Comparison of ENCODE assay signal across 1 cellular context in the genomic region with DNA sequence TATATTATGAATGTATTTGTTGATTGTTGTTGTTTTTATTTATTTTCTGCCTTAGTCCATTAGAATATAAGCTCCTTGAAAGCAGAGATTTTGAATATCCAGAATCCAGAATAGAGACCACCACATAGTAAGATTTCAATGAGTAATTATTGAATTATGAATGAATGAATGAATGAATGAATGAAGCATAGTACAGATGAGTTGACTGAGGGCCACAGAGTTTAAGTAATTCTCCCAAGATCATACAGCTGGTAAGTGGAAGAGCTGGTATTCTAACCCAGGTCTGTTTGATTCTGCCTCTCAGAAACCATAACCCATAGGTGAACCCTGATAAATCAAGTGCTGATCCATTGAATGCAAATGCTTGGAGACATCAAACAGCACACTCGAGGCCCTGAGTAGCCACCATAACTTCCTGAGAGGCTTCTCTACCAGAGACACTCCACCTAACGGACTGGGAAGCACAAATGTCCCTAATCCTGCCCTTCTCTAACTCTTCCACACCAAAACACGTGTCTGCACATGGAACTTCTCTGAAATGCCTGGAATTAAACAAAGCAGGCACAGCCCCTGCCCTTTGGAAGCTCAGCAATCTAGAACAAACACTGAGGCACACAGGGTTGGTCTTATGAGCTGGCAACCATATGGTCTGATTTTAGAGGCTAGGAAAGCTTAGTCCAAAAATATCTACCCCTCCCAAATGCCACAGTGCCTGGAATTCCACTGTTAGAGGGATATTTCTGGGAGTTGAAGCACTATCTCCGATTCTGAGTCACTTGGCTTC.
TF ChIP-seq lines count a peak whose summit lies in the region.

No MANE protein-coding gene starts in this region.

TF ChIP-seq in HepG2, 621 proteins besides CTCF, POLR2A, EP300 and RAD21 (continued from another document and continues in another):
- TF ChIP-seq ATF7 (IDR thresholded peaks at IDR 0.05) (no peak), ATF7 (CRISPR knock-in tag; IDR thresholded peaks at IDR 0.05) (no peak), NFE2 (CRISPR knock-in tag; IDR thresholded peaks at IDR 0.05) (no peak), ZNF343 (CRISPR knock-in tag; IDR thresholded peaks at IDR 0.05) (no peak), ZNF263 (CRISPR knock-in tag; IDR thresholded peaks at IDR 0.05) (peak; percentile 50; the same call in 1 of the 2 replicates), ZBTB20 (CRISPR knock-in tag; IDR thresholded peaks at IDR 0.05; ENCODE audit: borderline replicate concordance, low read depth) (peak; percentile 42; the same call in 1 of the 2 replicates), HMG20B (CRISPR knock-in tag; conservative IDR thresholded peaks at IDR 0.05) (0 out of 2 replicates have a peak, but pooled peaks have one; percentile 33), ZNF775 (CRISPR knock-in tag; IDR thresholded peaks at IDR 0.05; ENCODE audit: borderline replicate concordance) (no peak), ZNF224 (CRISPR knock-in tag; IDR thresholded peaks at IDR 0.05) (no peak), ZNF180 (CRISPR knock-in tag; IDR thresholded peaks at IDR 0.05; ENCODE audit: borderline replicate concordance, low read depth) (no peak), SRY (CRISPR knock-in tag; IDR thresholded peaks at IDR 0.05) (no peak), ZBTB7A (CRISPR knock-in tag; IDR thresholded peaks at IDR 0.05) (no peak), MTA3 (CRISPR knock-in tag; IDR thresholded peaks at IDR 0.05) (no peak), ZNF7 (CRISPR knock-in tag; IDR thresholded peaks at IDR 0.05) (peak; percentile 73), SP1 (IDR thresholded peaks at IDR 0.05) (no peak), SP1 (CRISPR knock-in tag; IDR thresholded peaks at IDR 0.05) (no peak), GTF2F1 (IDR thresholded peaks at IDR 0.05; ENCODE audit: low read length) (no peak), ZNF225 (CRISPR knock-in tag; IDR thresholded peaks at IDR 0.05) (no peak), SIN3B (IDR thresholded peaks at IDR 0.05; ENCODE audit: low read length) (no peak), KLF13 (CRISPR knock-in tag; IDR thresholded peaks at IDR 0.05) (no peak), ZFYVE20 (CRISPR knock-in tag; IDR thresholded peaks at IDR 0.05; ENCODE audit: borderline replicate concordance, low read depth) (no peak), RFXANK (CRISPR knock-in tag; IDR thresholded peaks at IDR 0.05) (no peak), HNF4G (IDR thresholded peaks at IDR 0.05; ENCODE audit: borderline replicate concordance, low read depth, low read length) (peak; percentile 66; the same call in 1 of the 2 replicates), HNF4G (CRISPR knock-in tag; IDR thresholded peaks at IDR 0.05; ENCODE audit: borderline replicate concordance, low read depth) (no peak; the same call in 1 of the 2 replicates), HDAC6 (IDR thresholded peaks at IDR 0.05; ENCODE audit: low read depth, low read length) (no peak), RBAK (CRISPR knock-in tag; IDR thresholded peaks at IDR 0.05) (no peak), ZNF121 (CRISPR knock-in tag; IDR thresholded peaks at IDR 0.05) (no peak)
- TF ChIP-seq, protein P1, sequence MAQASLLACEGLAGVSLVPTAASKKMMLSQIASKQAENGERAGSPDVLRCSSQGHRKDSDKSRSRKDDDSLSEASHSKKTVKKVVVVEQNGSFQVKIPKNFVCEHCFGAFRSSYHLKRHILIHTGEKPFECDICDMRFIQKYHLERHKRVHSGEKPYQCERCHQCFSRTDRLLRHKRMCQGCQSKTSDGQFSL (CRISPR knock-in tag; IDR thresholded peaks at IDR 0.05), result 0 out of 2 replicates have a peak, but pooled peaks have one; percentile 31
- TF ChIP-seq, protein P2, sequence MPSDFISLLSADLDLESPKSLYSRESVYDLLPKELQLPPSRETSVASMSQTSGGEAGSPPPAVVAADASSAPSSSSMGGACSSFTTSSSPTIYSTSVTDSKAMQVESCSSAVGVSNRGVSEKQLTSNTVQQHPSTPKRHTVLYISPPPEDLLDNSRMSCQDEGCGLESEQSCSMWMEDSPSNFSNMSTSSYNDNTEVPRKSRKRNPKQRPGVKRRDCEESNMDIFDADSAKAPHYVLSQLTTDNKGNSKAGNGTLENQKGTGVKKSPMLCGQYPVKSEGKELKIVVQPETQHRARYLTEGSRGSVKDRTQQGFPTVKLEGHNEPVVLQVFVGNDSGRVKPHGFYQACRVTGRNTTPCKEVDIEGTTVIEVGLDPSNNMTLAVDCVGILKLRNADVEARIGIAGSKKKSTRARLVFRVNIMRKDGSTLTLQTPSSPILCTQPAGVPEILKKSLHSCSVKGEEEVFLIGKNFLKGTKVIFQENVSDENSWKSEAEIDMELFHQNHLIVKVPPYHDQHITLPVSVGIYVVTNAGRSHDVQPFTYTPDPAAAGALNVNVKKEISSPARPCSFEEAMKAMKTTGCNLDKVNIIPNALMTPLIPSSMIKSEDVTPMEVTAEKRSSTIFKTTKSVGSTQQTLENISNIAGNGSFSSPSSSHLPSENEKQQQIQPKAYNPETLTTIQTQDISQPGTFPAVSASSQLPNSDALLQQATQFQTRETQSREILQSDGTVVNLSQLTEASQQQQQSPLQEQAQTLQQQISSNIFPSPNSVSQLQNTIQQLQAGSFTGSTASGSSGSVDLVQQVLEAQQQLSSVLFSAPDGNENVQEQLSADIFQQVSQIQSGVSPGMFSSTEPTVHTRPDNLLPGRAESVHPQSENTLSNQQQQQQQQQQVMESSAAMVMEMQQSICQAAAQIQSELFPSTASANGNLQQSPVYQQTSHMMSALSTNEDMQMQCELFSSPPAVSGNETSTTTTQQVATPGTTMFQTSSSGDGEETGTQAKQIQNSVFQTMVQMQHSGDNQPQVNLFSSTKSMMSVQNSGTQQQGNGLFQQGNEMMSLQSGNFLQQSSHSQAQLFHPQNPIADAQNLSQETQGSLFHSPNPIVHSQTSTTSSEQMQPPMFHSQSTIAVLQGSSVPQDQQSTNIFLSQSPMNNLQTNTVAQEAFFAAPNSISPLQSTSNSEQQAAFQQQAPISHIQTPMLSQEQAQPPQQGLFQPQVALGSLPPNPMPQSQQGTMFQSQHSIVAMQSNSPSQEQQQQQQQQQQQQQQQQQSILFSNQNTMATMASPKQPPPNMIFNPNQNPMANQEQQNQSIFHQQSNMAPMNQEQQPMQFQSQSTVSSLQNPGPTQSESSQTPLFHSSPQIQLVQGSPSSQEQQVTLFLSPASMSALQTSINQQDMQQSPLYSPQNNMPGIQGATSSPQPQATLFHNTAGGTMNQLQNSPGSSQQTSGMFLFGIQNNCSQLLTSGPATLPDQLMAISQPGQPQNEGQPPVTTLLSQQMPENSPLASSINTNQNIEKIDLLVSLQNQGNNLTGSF (CRISPR knock-in tag; IDR thresholded peaks at IDR 0.05), result no peak
- TF ChIP-seq, protein P3, sequence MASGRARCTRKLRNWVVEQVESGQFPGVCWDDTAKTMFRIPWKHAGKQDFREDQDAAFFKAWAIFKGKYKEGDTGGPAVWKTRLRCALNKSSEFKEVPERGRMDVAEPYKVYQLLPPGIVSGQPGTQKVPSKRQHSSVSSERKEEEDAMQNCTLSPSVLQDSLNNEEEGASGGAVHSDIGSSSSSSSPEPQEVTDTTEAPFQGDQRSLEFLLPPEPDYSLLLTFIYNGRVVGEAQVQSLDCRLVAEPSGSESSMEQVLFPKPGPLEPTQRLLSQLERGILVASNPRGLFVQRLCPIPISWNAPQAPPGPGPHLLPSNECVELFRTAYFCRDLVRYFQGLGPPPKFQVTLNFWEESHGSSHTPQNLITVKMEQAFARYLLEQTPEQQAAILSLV (CRISPR knock-in tag; IDR thresholded peaks at IDR 0.05; ENCODE audit: borderline replicate concordance), result no peak
- TF ChIP-seq, protein P4, sequence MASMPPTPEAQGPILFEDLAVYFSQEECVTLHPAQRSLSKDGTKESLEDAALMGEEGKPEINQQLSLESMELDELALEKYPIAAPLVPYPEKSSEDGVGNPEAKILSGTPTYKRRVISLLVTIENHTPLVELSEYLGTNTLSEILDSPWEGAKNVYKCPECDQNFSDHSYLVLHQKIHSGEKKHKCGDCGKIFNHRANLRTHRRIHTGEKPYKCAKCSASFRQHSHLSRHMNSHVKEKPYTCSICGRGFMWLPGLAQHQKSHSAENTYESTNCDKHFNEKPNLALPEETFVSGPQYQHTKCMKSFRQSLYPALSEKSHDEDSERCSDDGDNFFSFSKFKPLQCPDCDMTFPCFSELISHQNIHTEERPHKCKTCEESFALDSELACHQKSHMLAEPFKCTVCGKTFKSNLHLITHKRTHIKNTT (CRISPR knock-in tag; IDR thresholded peaks at IDR 0.05), result no peak
- TF ChIP-seq, protein P5, sequence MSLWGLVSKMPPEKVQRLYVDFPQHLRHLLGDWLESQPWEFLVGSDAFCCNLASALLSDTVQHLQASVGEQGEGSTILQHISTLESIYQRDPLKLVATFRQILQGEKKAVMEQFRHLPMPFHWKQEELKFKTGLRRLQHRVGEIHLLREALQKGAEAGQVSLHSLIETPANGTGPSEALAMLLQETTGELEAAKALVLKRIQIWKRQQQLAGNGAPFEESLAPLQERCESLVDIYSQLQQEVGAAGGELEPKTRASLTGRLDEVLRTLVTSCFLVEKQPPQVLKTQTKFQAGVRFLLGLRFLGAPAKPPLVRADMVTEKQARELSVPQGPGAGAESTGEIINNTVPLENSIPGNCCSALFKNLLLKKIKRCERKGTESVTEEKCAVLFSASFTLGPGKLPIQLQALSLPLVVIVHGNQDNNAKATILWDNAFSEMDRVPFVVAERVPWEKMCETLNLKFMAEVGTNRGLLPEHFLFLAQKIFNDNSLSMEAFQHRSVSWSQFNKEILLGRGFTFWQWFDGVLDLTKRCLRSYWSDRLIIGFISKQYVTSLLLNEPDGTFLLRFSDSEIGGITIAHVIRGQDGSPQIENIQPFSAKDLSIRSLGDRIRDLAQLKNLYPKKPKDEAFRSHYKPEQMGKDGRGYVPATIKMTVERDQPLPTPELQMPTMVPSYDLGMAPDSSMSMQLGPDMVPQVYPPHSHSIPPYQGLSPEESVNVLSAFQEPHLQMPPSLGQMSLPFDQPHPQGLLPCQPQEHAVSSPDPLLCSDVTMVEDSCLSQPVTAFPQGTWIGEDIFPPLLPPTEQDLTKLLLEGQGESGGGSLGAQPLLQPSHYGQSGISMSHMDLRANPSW (CRISPR knock-in tag; IDR thresholded peaks at IDR 0.05; ENCODE audit: borderline replicate concordance), result peak; percentile 36; the same call in 1 of the 2 replicates
- TF ChIP-seq, protein P6, sequence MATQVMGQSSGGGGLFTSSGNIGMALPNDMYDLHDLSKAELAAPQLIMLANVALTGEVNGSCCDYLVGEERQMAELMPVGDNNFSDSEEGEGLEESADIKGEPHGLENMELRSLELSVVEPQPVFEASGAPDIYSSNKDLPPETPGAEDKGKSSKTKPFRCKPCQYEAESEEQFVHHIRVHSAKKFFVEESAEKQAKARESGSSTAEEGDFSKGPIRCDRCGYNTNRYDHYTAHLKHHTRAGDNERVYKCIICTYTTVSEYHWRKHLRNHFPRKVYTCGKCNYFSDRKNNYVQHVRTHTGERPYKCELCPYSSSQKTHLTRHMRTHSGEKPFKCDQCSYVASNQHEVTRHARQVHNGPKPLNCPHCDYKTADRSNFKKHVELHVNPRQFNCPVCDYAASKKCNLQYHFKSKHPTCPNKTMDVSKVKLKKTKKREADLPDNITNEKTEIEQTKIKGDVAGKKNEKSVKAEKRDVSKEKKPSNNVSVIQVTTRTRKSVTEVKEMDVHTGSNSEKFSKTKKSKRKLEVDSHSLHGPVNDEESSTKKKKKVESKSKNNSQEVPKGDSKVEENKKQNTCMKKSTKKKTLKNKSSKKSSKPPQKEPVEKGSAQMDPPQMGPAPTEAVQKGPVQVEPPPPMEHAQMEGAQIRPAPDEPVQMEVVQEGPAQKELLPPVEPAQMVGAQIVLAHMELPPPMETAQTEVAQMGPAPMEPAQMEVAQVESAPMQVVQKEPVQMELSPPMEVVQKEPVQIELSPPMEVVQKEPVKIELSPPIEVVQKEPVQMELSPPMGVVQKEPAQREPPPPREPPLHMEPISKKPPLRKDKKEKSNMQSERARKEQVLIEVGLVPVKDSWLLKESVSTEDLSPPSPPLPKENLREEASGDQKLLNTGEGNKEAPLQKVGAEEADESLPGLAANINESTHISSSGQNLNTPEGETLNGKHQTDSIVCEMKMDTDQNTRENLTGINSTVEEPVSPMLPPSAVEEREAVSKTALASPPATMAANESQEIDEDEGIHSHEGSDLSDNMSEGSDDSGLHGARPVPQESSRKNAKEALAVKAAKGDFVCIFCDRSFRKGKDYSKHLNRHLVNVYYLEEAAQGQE (IDR thresholded peaks at IDR 0.05; ENCODE audit: borderline replicate concordance in 1 of 2, low read depth in 1 of 2, low read length in 2 of 2), result no peak
- TF ChIP-seq, protein P7, sequence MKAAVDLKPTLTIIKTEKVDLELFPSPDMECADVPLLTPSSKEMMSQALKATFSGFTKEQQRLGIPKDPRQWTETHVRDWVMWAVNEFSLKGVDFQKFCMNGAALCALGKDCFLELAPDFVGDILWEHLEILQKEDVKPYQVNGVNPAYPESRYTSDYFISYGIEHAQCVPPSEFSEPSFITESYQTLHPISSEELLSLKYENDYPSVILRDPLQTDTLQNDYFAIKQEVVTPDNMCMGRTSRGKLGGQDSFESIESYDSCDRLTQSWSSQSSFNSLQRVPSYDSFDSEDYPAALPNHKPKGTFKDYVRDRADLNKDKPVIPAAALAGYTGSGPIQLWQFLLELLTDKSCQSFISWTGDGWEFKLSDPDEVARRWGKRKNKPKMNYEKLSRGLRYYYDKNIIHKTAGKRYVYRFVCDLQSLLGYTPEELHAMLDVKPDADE (CRISPR knock-in tag; IDR thresholded peaks at IDR 0.05), result no peak
- TF ChIP-seq, protein P8, sequence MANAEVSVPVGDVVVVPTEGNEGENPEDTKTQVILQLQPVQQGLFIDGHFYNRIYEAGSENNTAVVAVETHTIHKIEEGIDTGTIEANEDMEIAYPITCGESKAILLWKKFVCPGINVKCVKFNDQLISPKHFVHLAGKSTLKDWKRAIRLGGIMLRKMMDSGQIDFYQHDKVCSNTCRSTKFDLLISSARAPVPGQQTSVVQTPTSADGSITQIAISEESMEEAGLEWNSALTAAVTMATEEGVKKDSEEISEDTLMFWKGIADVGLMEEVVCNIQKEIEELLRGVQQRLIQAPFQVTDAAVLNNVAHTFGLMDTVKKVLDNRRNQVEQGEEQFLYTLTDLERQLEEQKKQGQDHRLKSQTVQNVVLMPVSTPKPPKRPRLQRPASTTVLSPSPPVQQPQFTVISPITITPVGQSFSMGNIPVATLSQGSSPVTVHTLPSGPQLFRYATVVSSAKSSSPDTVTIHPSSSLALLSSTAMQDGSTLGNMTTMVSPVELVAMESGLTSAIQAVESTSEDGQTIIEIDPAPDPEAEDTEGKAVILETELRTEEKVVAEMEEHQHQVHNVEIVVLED (CRISPR knock-in tag; IDR thresholded peaks at IDR 0.05; ENCODE audit: borderline replicate concordance), result no peak
- TF ChIP-seq, protein P9, sequence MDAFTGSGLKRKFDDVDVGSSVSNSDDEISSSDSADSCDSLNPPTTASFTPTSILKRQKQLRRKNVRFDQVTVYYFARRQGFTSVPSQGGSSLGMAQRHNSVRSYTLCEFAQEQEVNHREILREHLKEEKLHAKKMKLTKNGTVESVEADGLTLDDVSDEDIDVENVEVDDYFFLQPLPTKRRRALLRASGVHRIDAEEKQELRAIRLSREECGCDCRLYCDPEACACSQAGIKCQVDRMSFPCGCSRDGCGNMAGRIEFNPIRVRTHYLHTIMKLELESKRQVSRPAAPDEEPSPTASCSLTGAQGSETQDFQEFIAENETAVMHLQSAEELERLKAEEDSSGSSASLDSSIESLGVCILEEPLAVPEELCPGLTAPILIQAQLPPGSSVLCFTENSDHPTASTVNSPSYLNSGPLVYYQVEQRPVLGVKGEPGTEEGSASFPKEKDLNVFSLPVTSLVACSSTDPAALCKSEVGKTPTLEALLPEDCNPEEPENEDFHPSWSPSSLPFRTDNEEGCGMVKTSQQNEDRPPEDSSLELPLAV (CRISPR knock-in tag; conservative IDR thresholded peaks at IDR 0.05; ENCODE audit: low read depth), result no peak
- TF ChIP-seq, protein P10, sequence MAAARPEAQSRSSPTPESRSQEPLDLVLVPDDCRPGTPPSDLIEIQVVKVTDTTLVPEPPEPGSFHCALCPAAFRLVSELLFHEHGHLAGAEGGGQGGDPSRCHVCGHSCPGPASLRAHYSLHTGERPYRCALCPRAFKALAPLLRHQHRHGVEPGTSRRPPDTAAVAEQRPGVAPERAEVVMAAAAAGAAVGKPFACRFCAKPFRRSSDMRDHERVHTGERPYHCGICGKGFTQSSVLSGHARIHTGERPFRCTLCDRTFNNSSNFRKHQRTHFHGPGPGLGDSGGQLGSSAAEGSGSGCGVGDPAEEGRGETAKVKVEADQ (CRISPR knock-in tag; IDR thresholded peaks at IDR 0.05; ENCODE audit: borderline replicate concordance), result no peak
